ENCODE assay signal across 25 cellular contexts in genomic region chr1:225828706-225829344, GRCh38. TPM values are rescaled to one million over a fixed set of nuclear protein-coding genes. Genes with fewer than 3 reads are reported as not detected.
DNase-seq lines count a peak whose midpoint lies in the region; ATAC-seq, FAIRE-seq and TF ChIP-seq lines count a peak whose summit lies in the region.
"Had no signal": no experiment of that assay in that cellular context is flagged by ENCODE, and none has a peak within 500 bp of the region (broad histone marks: within the 10 kb centered on the region; RNA-seq: fewer than 3 reads in every experiment).

No MANE protein-coding gene starts in this region.

- no peak overlapping the region for H4K91ac ChIP-seq in H1 (replicated peaks; ENCODE audit: insufficient read length, low read length)

- no peak for TF ChIP-seq RAD21 in H1 (IDR thresholded peaks at IDR 0.05 in 1 of 2, conservative IDR thresholded peaks at IDR 0.05 in 1 of 2; ENCODE audit: low read depth in 2 of 2, low read length in 2 of 2)

- H3K4me2 ChIP-seq in H1 (ENCODE audit: insufficient read depth in 1 of 2, low read depth in 2 of 2, low read length in 2 of 2) (no peak overlapping the region), osteoblast (ENCODE audit: insufficient read depth, low read length) (no peak overlapping the region)
- H3K4me2 ChIP-seq: PC-9 had no signal

- H2BK15ac ChIP-seq in H1 (ENCODE audit: low read length) = no peak overlapping the region

- peaks cover 41% of the 10 kb centered on the region for H3K4me1 ChIP-seq in left ventricle myocardium inferior
- peaks cover 8 to 43% (median 34%) of the 10 kb centered on the region in 9 donors for H3K4me1 ChIP-seq in heart right ventricle
- peaks cover 6 to 12% (median 9%) of the 10 kb centered on the region in 4 experiments; a peak in 6 of 7 replicates for H3K4me1 ChIP-seq in H1 (replicated peaks in 1 of 4; ENCODE audit: control insufficient read depth in 3 of 4, insufficient read depth in 4 of 4, low read length in 3 of 4)
- H3K4me1 ChIP-seq in osteoblast (ENCODE audit: insufficient read depth, low read length) = peaks cover 11% of the 10 kb centered on the region

- no peak overlapping the region for H2AK5ac ChIP-seq in H1 (ENCODE audit: low read depth, low read length)

- WGBS in heart right ventricle, 2 donors = 93% methylated on average over 14 of the region's 14 CpGs
- WGBS in H1 (ENCODE audit: extremely low coverage in 1 of 2, insufficient coverage in 1 of 2, insufficient read length in 1 of 2, insufficient replicate concordance in 2 of 2, low coverage in 1 of 2, low lambda C conversion rate in 2 of 2, missing lambda C conversion rate in 1 of 2), 2 experiments = 89% methylated on average over 14 of the region's 14 CpGs; no CpG with 5 or more reads in 1 of the 2 experiments

- peaks cover 46% of the 10 kb centered on the region for H3K36me3 ChIP-seq in left ventricle myocardium inferior
- H3K36me3 ChIP-seq in heart right ventricle = peaks cover 0 to 51% (median 23%) of the 10 kb centered on the region in 9 donors
- H3K36me3 ChIP-seq in H1 (ENCODE audit: control insufficient read depth in 2 of 4, insufficient read depth in 4 of 4, low read length in 3 of 4) = peaks cover 0 to 17% (median 13%) of the 10 kb centered on the region in 4 experiments; a peak in 5 of 8 replicates
- H3K36me3 ChIP-seq in osteoblast (ENCODE audit: insufficient read depth, low read length) = peaks cover 17% of the 10 kb centered on the region

- no peak overlapping the region for H2BK20ac ChIP-seq in H1 (ENCODE audit: low read length)

- no peaks in the 10 kb centered on the region for H3K23me2 ChIP-seq in H1 (ENCODE audit: low read depth, low read length)

- no peaks in the 10 kb centered on the region for H3K4me1 Mint-ChIP-seq in chondrocyte (ENCODE audit: low read depth)
- H3K4me1 Mint-ChIP-seq: B cell had no signal

- H3K27ac ChIP-seq in left ventricle myocardium inferior (replicated peaks) (peak overlapping the region; percentile 11), heart right ventricle (no peak overlapping the region), H1 (ENCODE audit: low read depth, low read length) (no peak overlapping the region), osteoblast (ENCODE audit: low read depth, low read length) (no peak overlapping the region)
- H3K27ac ChIP-seq: 22Rv1, PC-9 had no signal

- FAIRE-seq in H1 (lab: Jason Lieb, UNC) = no peak
- FAIRE-seq: GM12891, GM19239 had no signal

- no peak overlapping the region for H3K14ac ChIP-seq in H1 (ENCODE audit: insufficient read length)

- TF ChIP-seq CTCF in left ventricle myocardium inferior (IDR thresholded peaks at IDR 0.05; ENCODE audit: borderline replicate concordance) (no peak), heart right ventricle (IDR thresholded peaks at IDR 0.05) (no peak), H1 (IDR thresholded peaks at IDR 0.05; ENCODE audit: control extremely low read depth in 1 of 3, insufficient read depth in 1 of 3, low read depth in 1 of 3, low read length in 3 of 3) (no peak), osteoblast (IDR thresholded peaks at IDR 0.05; ENCODE audit: extremely low read depth, low read depth, low read length) (no peak), chondrocyte (IDR thresholded peaks at IDR 0.05) (no peak)

- H3K4ac ChIP-seq in H1 (replicated peaks; ENCODE audit: insufficient read length, low read depth, low read length) = no peak overlapping the region

- H3K4me3 ChIP-seq in left ventricle myocardium inferior (no peak overlapping the region), heart right ventricle (no peak overlapping the region), H1 (ENCODE audit: extremely low read depth in 1 of 4, insufficient read depth in 2 of 4, low read depth in 3 of 4, low read length in 4 of 4) (no peak overlapping the region), osteoblast (ENCODE audit: insufficient read depth, low read length) (no peak overlapping the region)
- H3K4me3 ChIP-seq: MG63, PC-9 had no signal

- H3K9me3 Mint-ChIP-seq in chondrocyte (ENCODE audit: low read depth) = no peaks in the 10 kb centered on the region

- H3K23ac ChIP-seq in H1 (ENCODE audit: insufficient read length) = no peak overlapping the region

- CTCF ChIA-PET in H1 (lab: Charles Lee; ENCODE audit: partially characterized antibody) = interaction anchor here (1.2 to 4.7 kb wide), 3 partner anchors 16 to 159 kb away, joined by 3 to 46 read pairs (median 8); no protein-coding TSS in a partner anchor

- ATAC-seq in heart right ventricle = no peak

- no peaks in the 10 kb centered on the region for H3K27me3 ChIP-seq in left ventricle myocardium inferior (ENCODE audit: low read depth)
- no peaks in the 10 kb centered on the region for H3K27me3 ChIP-seq in heart right ventricle
- no peaks in the 10 kb centered on the region for H3K27me3 ChIP-seq in H1 (replicated peaks in 1 of 4; ENCODE audit: control insufficient read depth in 3 of 4, extremely low read depth in 1 of 4, insufficient read depth in 3 of 4, low read length in 3 of 4)
- no peaks in the 10 kb centered on the region for H3K27me3 ChIP-seq in osteoblast (ENCODE audit: insufficient read depth, low read length)
- H3K27me3 ChIP-seq: MG63 had no signal

- no peaks in the 10 kb centered on the region for H3K9me3 ChIP-seq in left ventricle myocardium inferior (replicated peaks)
- H3K9me3 ChIP-seq in heart right ventricle = no peaks in the 10 kb centered on the region
- H3K9me3 ChIP-seq in H1 (ENCODE audit: insufficient read depth in 2 of 2, low read depth in 1 of 2, low read length in 1 of 2) = no peaks in the 10 kb centered on the region
- H3K9me3 ChIP-seq in osteoblast (ENCODE audit: low read depth, low read length) = no peaks in the 10 kb centered on the region
- H3K9me3 ChIP-seq: MG63 had no signal

- peak overlapping the region; percentile 26; the same call in 1 of the 2 replicates for H2BK5ac ChIP-seq in H1 (ENCODE audit: low read depth, low read length)

- H4K5ac ChIP-seq in H1 (ENCODE audit: insufficient read length, low read depth, low read length) = no peak overlapping the region

- no peak overlapping the region for H2BK120ac ChIP-seq in H1 (replicated peaks; ENCODE audit: low read depth, low read length)

- H4K20me1 ChIP-seq in H1 (replicated peaks in 1 of 2; ENCODE audit: control insufficient read depth in 1 of 2, insufficient read depth in 2 of 2, low read length in 2 of 2) = peaks cover 0 to 6% of the 10 kb centered on the region in 2 experiments
- no peaks in the 10 kb centered on the region for H4K20me1 ChIP-seq in osteoblast (ENCODE audit: insufficient read depth, low read length)

- H4K8ac ChIP-seq in H1 (ENCODE audit: extremely low read depth, insufficient read depth, low read length) = peak overlapping the region; percentile 53; the same call in 1 of the 2 replicates

- intact Hi-C loops in left ventricle myocardium inferior (cut with micrococcal nuclease) (no loop called here), heart right ventricle (cut with DNase I) (no loop called here)

- DNase-seq in left ventricle myocardium inferior (no peak), heart right ventricle (no peak), H1 (ENCODE audit: low read depth in 1 of 2, low spot score in 2 of 2) (no peak), osteoblast (ENCODE audit: insufficient read length, low spot score, missing footprints) (peak; percentile 23), glomerular visceral epithelial cell (ENCODE audit: extremely low spot score) (no peak), chondrocyte (ENCODE audit: low spot score) (no peak), NCI-H1105 (lab: John Stamatoyannopoulos, UW) (no peak)
- DNase-seq: Calu3, DMS79 treated with DMSO at 0.1 percent for 48 hours, GF-D8, IMR-90, KG1, MG63, NCI-H1417, NCI-H1694 treated with DMSO at 0.1 percent for 48 hours, NCI-H2081, NCI-H2227 treated with DMSO at 0.1 percent for 48 hours, NCI-H526 treated with DMSO at 0.1 percent for 48 hours, PC-9, RPMI8226, SHP77 had no signal

- H3K27me3 Mint-ChIP-seq in chondrocyte (ENCODE audit: low read depth) = no peaks in the 10 kb centered on the region
- H3K27me3 Mint-ChIP-seq: B cell had no signal

- POLR2A ChIA-PET in H1 (lab: Charles Lee; ENCODE audit: partially characterized antibody) = no interaction called here

- peaks cover 4% of the 10 kb centered on the region; the same call in 1 of the 2 replicates for H3K79me1 ChIP-seq in H1 (ENCODE audit: low read depth, low read length)

- no peak overlapping the region for H2BK12ac ChIP-seq in H1 (ENCODE audit: low read depth, low read length)

- H3K36me3 Mint-ChIP-seq in chondrocyte (ENCODE audit: low read depth) = peaks cover 18% of the 10 kb centered on the region

- no peak overlapping the region for H3K9ac ChIP-seq in H1 (replicated peaks in 1 of 4; ENCODE audit: extremely low read depth in 1 of 4, low read depth in 3 of 4, low read length in 3 of 4)

- no peak for TF ChIP-seq EP300 in H1 (IDR thresholded peaks at IDR 0.05; ENCODE audit: borderline replicate concordance in 1 of 2, low read depth in 2 of 2, low read length in 2 of 2)

- H3K79me2 ChIP-seq in H1 (ENCODE audit: control insufficient read depth in 1 of 2, insufficient read depth in 2 of 2, low read length in 2 of 2) (peaks cover 0 to 4% of the 10 kb centered on the region in 2 experiments; a peak in 1 of 4 replicates), osteoblast (ENCODE audit: insufficient read depth, low read length) (no peaks in the 10 kb centered on the region)

- no peak for TF ChIP-seq POLR2A in H1 (IDR thresholded peaks at IDR 0.05; ENCODE audit: control extremely low read depth in 1 of 2, low read depth in 2 of 2, low read length in 2 of 2)

- H3K4me3 Mint-ChIP-seq in chondrocyte (ENCODE audit: unreplicated experiment) = no peak overlapping the region
- H3K4me3 Mint-ChIP-seq: B cell had no signal

- no peak overlapping the region for H3K18ac ChIP-seq in H1 (ENCODE audit: extremely low read depth, low read length)

- H2AFZ ChIP-seq in H1 (ENCODE audit: low read length) (no peak overlapping the region), osteoblast (ENCODE audit: low read length) (no peak overlapping the region)
- H2AFZ ChIP-seq: PC-9 had no signal

- no peak overlapping the region for H3K56ac ChIP-seq in H1 (replicated peaks; ENCODE audit: insufficient read length, low read depth, low read length)

- no peak overlapping the region for H3K27ac Mint-ChIP-seq in chondrocyte (ENCODE audit: unreplicated experiment)
- H3K27ac Mint-ChIP-seq: B cell had no signal

RNA-seq across cellular contexts. Expression of gene EPHX1, which starts 18.9 kb away (rescaled TPM):
- total RNA-seq in left ventricle myocardium inferior (49.7 TPM), heart right ventricle (10 to 100 TPM; 34.9 to 80.8 (median 48.4) TPM), osteoblast (67.0 and 77.2 TPM in 2 replicates), chondrocyte (61.8 to 69.1 TPM (median 67.0 TPM) in 3 replicates)
- polyA plus RNA-seq in heart right ventricle (10 to 100 TPM; 31.5 to 38.2 TPM), H1 (2011; rRNA removed) (45.3 and 47.6 TPM in 2 replicates)
- 79.1 and 80.0 TPM in 2 replicates for total RNA-seq in H1 (2021; fragmentation: NEBNext Ultra II Directional; extraction: Animal tissue kit (Norgen Biotek cat#: 25700))
- polyA plus RNA-seq in H1 (2011; cell fraction: cytosol; rRNA removed) = 23.5 TPM
- polyA plus RNA-seq in H1 (2011; cell fraction: nucleus; rRNA removed) = 50.9 TPM
- polyA plus RNA-seq in H1 (2012, experiment 1 of 2) = 87.4 to 98.2 TPM (median 91.4 TPM) in 4 replicates
- polyA plus RNA-seq in H1 (2012, experiment 2 of 2) = 157 TPM
- polyA plus RNA-seq in H1 (2013, experiment 1 of 2) = 157 TPM
- polyA plus RNA-seq in H1 (2013, experiment 2 of 2) = 166 TPM
- 30.1 and 31.7 TPM in 2 replicates for polyA minus RNA-seq in H1 (2011; rRNA and poly(A)+ RNA removed)
- polyA minus RNA-seq in H1 (2011; cell fraction: cytosol; rRNA and poly(A)+ RNA removed) = 19.2 TPM
- 22.1 TPM for polyA minus RNA-seq in H1 (2011; cell fraction: nucleus; rRNA and poly(A)+ RNA removed)

RNA-seq across cellular contexts. Expression of gene SRP9, which starts 51.2 kb away (rescaled TPM):
- total RNA-seq in left ventricle myocardium inferior (205 TPM), heart right ventricle (100 to 1,000 TPM; 165 to 199 (median 175) TPM), osteoblast (174 and 178 TPM in 2 replicates), chondrocyte (190 to 207 TPM (median 200 TPM) in 3 replicates)
- polyA plus RNA-seq in heart right ventricle (100 to 1,000 TPM; 121 to 153 TPM), H1 (2011; rRNA removed) (342 and 572 TPM in 2 replicates)
- total RNA-seq in H1 (2021; fragmentation: NEBNext Ultra II Directional; extraction: Animal tissue kit (Norgen Biotek cat#: 25700)) = 446 and 448 TPM in 2 replicates
- polyA plus RNA-seq in H1 (2011; cell fraction: cytosol; rRNA removed) = 639 TPM
- 94.4 TPM for polyA plus RNA-seq in H1 (2011; cell fraction: nucleus; rRNA removed)
- polyA plus RNA-seq in H1 (2012, experiment 1 of 2) = 256 to 682 TPM (median 537 TPM) in 4 replicates
- 59.1 TPM for polyA plus RNA-seq in H1 (2012, experiment 2 of 2)
- polyA plus RNA-seq in H1 (2013, experiment 1 of 2) = 274 TPM
- 272 TPM for polyA plus RNA-seq in H1 (2013, experiment 2 of 2)
- polyA minus RNA-seq in H1 (2011; rRNA and poly(A)+ RNA removed) = 150 and 182 TPM in 2 replicates
- 259 TPM for polyA minus RNA-seq in H1 (2011; cell fraction: cytosol; rRNA and poly(A)+ RNA removed)
- polyA minus RNA-seq in H1 (2011; cell fraction: nucleus; rRNA and poly(A)+ RNA removed) = 78.2 TPM

RNA-seq across cellular contexts. Expression of gene TMEM63A, which starts 53.4 kb away (rescaled TPM):
- total RNA-seq in left ventricle myocardium inferior (30.4 TPM), heart right ventricle (10 to 100 TPM; 20.9 to 33.5 (median 24.7) TPM), osteoblast (23.2 and 31.5 TPM in 2 replicates), chondrocyte (48.4 to 52.5 TPM (median 50.3 TPM) in 3 replicates)
- polyA plus RNA-seq in heart right ventricle (10 to 100 TPM; 10.4 to 69.1 TPM), H1 (2011; rRNA removed) (26.1 and 38.5 TPM in 2 replicates)
- total RNA-seq in H1 (2021; fragmentation: NEBNext Ultra II Directional; extraction: Animal tissue kit (Norgen Biotek cat#: 25700)) = 41.2 and 55.4 TPM in 2 replicates
- polyA plus RNA-seq in H1 (2011; cell fraction: cytosol; rRNA removed) = 28.6 TPM
- 210 TPM for polyA plus RNA-seq in H1 (2011; cell fraction: nucleus; rRNA removed)
- 25.5 to 31.0 TPM (median 28.0 TPM) in 4 replicates for polyA plus RNA-seq in H1 (2012, experiment 1 of 2)
- polyA plus RNA-seq in H1 (2012, experiment 2 of 2) = 17.4 TPM
- polyA plus RNA-seq in H1 (2013, experiment 1 of 2) = 90.4 TPM
- polyA plus RNA-seq in H1 (2013, experiment 2 of 2) = 88.5 TPM
- polyA minus RNA-seq in H1 (2011; rRNA and poly(A)+ RNA removed) = 42.6 and 57.5 TPM in 2 replicates
- 21.2 TPM for polyA minus RNA-seq in H1 (2011; cell fraction: cytosol; rRNA and poly(A)+ RNA removed)
- polyA minus RNA-seq in H1 (2011; cell fraction: nucleus; rRNA and poly(A)+ RNA removed) = 70.6 TPM
